In the genomic region with DNA sequence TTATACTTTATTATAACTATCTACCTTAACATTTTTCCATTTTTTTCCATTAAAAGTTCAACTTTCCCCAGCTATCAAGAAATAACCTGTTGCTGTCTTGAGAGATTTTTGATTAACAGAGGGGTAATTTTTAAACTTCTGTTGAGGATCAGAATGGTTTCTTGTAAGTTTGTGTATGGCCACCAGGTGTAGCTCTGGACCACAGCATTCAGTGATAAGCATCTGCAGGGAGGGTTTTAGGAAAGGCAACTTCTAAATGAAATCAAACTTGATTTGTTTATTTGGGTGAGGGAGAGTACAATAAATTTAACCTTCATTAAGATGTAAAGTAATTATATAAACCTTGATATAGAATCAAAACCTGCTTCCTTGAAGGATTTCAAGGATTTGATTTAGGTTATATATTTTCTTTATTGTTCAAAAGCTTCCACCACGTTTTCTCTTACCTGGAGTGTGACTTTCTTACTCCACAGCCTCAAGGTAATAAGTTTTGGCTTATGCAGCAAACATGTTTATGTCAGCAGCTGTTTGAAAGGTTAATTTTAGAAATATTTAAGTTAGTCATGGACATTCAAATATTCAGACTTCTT, we compare ENCODE assay signal across 1 cellular context.
TF ChIP-seq lines count a peak whose summit lies in the region.

No MANE protein-coding gene starts in this region.

TF ChIP-seq in GM23338, 12 proteins besides CTCF, POLR2A, EP300 and RAD21 (continued from another document):
- TF ChIP-seq, protein P1, sequence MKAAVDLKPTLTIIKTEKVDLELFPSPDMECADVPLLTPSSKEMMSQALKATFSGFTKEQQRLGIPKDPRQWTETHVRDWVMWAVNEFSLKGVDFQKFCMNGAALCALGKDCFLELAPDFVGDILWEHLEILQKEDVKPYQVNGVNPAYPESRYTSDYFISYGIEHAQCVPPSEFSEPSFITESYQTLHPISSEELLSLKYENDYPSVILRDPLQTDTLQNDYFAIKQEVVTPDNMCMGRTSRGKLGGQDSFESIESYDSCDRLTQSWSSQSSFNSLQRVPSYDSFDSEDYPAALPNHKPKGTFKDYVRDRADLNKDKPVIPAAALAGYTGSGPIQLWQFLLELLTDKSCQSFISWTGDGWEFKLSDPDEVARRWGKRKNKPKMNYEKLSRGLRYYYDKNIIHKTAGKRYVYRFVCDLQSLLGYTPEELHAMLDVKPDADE (IDR thresholded peaks at IDR 0.05) = no peak
- no peak for TF ChIP-seq STAT1 (IDR thresholded peaks at IDR 0.05; ENCODE audit: unreplicated experiment)
